Comparison of ENCODE assay signal across 10 cellular contexts in genomic region chr5:117077142-117077541, GRCh38.
DNase-seq lines count a peak whose midpoint lies in the region; ATAC-seq, FAIRE-seq and TF ChIP-seq lines count a peak whose summit lies in the region.
"Had no signal": no experiment of that assay in that cellular context is flagged by ENCODE, and none has a peak within 500 bp of the region (broad histone marks: within the 10 kb centered on the region; RNA-seq: fewer than 3 reads in every experiment).

No MANE protein-coding gene starts in this region.

- ATAC-seq in RWPE2 (ENCODE audit: low read depth) = no peak
- no peak for ATAC-seq in naive thymus-derived CD4-positive, alpha-beta T cell
- ATAC-seq: activated T-cell treated with anti-CD3 and anti-CD28 coated beads, Interleukin-2, amount 50 U/mL, for 4 hours had no signal

- H3K9me1 ChIP-seq in keratinocyte (ENCODE audit: control insufficient read depth, extremely low read depth, insufficient read depth, low read length) = no peaks in the 10 kb centered on the region

- POLR2A ChIA-PET in naive thymus-derived CD4-positive, alpha-beta T cell (lab: Charles Lee) = no interaction called here

- H3K27me3 ChIP-seq in RWPE2 (ENCODE audit: insufficient read depth, poor library complexity, severe bottlenecking) (peaks cover 11% of the 10 kb centered on the region), keratinocyte (ENCODE audit: control insufficient read depth, extremely low read depth, insufficient read depth, low read length) (no peaks in the 10 kb centered on the region), small intestine (ENCODE audit: control insufficient read depth in 2 of 2, insufficient read depth in 2 of 2, low read length in 2 of 2) (no peaks in the 10 kb centered on the region)
- no peaks in the 10 kb centered on the region for H3K27me3 ChIP-seq in naive thymus-derived CD4-positive, alpha-beta T cell (ENCODE audit: control insufficient read depth in 2 of 2, insufficient read depth in 2 of 2, low read length in 2 of 2)
- H3K27me3 ChIP-seq: colonic mucosa had no signal

- FAIRE-seq in keratinocyte (lab: Jason Lieb, UNC) (no peak), small intestine (lab: Jason Lieb, UNC) (no peak)

- H3K4me1 Mint-ChIP-seq in naive thymus-derived CD4-positive, alpha-beta T cell = no peaks in the 10 kb centered on the region

- no peaks in the 10 kb centered on the region for H3K27me3 Mint-ChIP-seq in naive thymus-derived CD4-positive, alpha-beta T cell

- DNase-seq in DMS114 treated with DMSO at 0.1 percent for 48 hours (lab: John Stamatoyannopoulos, UW; ENCODE audit: unreplicated experiment) (peak; percentile 2), GM20000 (ENCODE audit: low spot score) (peak; percentile 16), RWPE2 (ENCODE audit: low spot score) (no peak), keratinocyte (ENCODE audit: low read depth, low spot score) (no peak), small intestine (no peak), glomerular visceral epithelial cell (ENCODE audit: extremely low spot score) (no peak)
- DNase-seq in naive thymus-derived CD4-positive, alpha-beta T cell = no peak
- DNase-seq: activated T-cell treated with anti-CD3 and anti-CD28 coated beads, Interleukin-2, amount 50 U/mL, for 4 hours; colonic mucosa; NCI-H187 treated with DMSO at 0.1 percent for 48 hours had no signal

- H3K27ac Mint-ChIP-seq in naive thymus-derived CD4-positive, alpha-beta T cell = no peak overlapping the region

- intact Hi-C loops in naive thymus-derived CD4-positive, alpha-beta T cell (cut with micrococcal nuclease) = no loop called here

- CTCF ChIA-PET in naive thymus-derived CD4-positive, alpha-beta T cell (lab: Charles Lee) = no interaction called here

- 79 to 85% (median 83%) methylated on average over 2 of the region's 2 CpGs for WGBS in small intestine, 3 donors

- H3K27ac ChIP-seq in RWPE2 (ENCODE audit: poor library complexity, severe bottlenecking) = no peak overlapping the region
- H3K27ac ChIP-seq in keratinocyte (ENCODE audit: control insufficient read depth, insufficient read depth, low read length) = no peak overlapping the region
- H3K27ac ChIP-seq in naive thymus-derived CD4-positive, alpha-beta T cell (ENCODE audit: low read depth, low read length) = no peak overlapping the region
- no peak overlapping the region for H3K27ac ChIP-seq in small intestine (ENCODE audit: low read depth in 1 of 2, low read length in 1 of 2)
- H3K27ac ChIP-seq: colonic mucosa had no signal

- H3K4me3 ChIP-seq in RWPE2 (ENCODE audit: severe bottlenecking) (no peak overlapping the region), keratinocyte (ENCODE audit: control insufficient read depth in 2 of 3, extremely low read depth in 1 of 3, insufficient read depth in 2 of 3, low read depth in 1 of 3, low read length in 3 of 3) (no peak overlapping the region), small intestine (ENCODE audit: low read depth in 1 of 2, low read length in 2 of 2) (no peak overlapping the region)
- H3K4me3 ChIP-seq in naive thymus-derived CD4-positive, alpha-beta T cell (ENCODE audit: low read length) = no peak overlapping the region
- H3K4me3 ChIP-seq: colonic mucosa had no signal

- H3K36me3 ChIP-seq in RWPE2 (ENCODE audit: low read depth) (no peaks in the 10 kb centered on the region), keratinocyte (ENCODE audit: control insufficient read depth in 2 of 2, extremely low read depth in 1 of 2, insufficient read depth in 2 of 2, low read length in 2 of 2) (no peaks in the 10 kb centered on the region), small intestine (ENCODE audit: control insufficient read depth in 2 of 2, insufficient read depth in 2 of 2, low read length in 2 of 2) (no peaks in the 10 kb centered on the region)
- H3K36me3 ChIP-seq in naive thymus-derived CD4-positive, alpha-beta T cell (ENCODE audit: control insufficient read depth in 2 of 3, insufficient read depth in 3 of 3, low read length in 3 of 3) = no peaks in the 10 kb centered on the region
- H3K36me3 ChIP-seq: colonic mucosa had no signal

- H3K4me2 ChIP-seq in keratinocyte (ENCODE audit: control insufficient read depth, extremely low read depth, insufficient read depth, low read depth, low read length) = no peak overlapping the region

- H2AFZ ChIP-seq in keratinocyte (ENCODE audit: control insufficient read depth, low read length) = no peak overlapping the region

- H3K9ac ChIP-seq in keratinocyte (ENCODE audit: control insufficient read depth, extremely low read depth, insufficient read depth, low read length) = no peak overlapping the region

- H3K4me1 ChIP-seq in RWPE2 (ENCODE audit: insufficient read depth, poor library complexity, severe bottlenecking) (no peaks in the 10 kb centered on the region), keratinocyte (ENCODE audit: control insufficient read depth, extremely low read depth, insufficient read depth, low read length) (no peaks in the 10 kb centered on the region), small intestine (ENCODE audit: control insufficient read depth in 2 of 2, insufficient read depth in 1 of 2, low read depth in 1 of 2, low read length in 1 of 2) (no peaks in the 10 kb centered on the region)
- no peaks in the 10 kb centered on the region for H3K4me1 ChIP-seq in naive thymus-derived CD4-positive, alpha-beta T cell (ENCODE audit: control insufficient read depth in 2 of 2, insufficient read depth in 2 of 2, low read length in 2 of 2)
- H3K4me1 ChIP-seq: colonic mucosa had no signal

- H3K36me3 Mint-ChIP-seq in naive thymus-derived CD4-positive, alpha-beta T cell = no peaks in the 10 kb centered on the region

- no peak overlapping the region for H3K4me3 Mint-ChIP-seq in naive thymus-derived CD4-positive, alpha-beta T cell
- H3K4me3 Mint-ChIP-seq: activated T-cell treated with anti-CD3 and anti-CD28 coated beads, Interleukin-2, amount 50 U/mL, for 4 hours had no signal

- no peaks in the 10 kb centered on the region for H3K79me2 ChIP-seq in keratinocyte (ENCODE audit: control insufficient read depth, insufficient read depth, low read length)

- H4K20me1 ChIP-seq in keratinocyte (ENCODE audit: control insufficient read depth, extremely low read depth, insufficient read depth, low read length) = no peaks in the 10 kb centered on the region

- TF ChIP-seq CTCF in GM20000 (IDR thresholded peaks at IDR 0.05; ENCODE audit: extremely low read depth, missing control alignments) = no peak
- TF ChIP-seq CTCF in RWPE2 (IDR thresholded peaks at IDR 0.05; ENCODE audit: poor library complexity, severe bottlenecking) = peak; percentile 56
- TF ChIP-seq CTCF in keratinocyte (optimal IDR thresholded peaks at IDR 0.05 in 1 of 3, IDR thresholded peaks at IDR 0.05 in 1 of 3, conservative IDR thresholded peaks at IDR 0.05 in 1 of 3; ENCODE audit: extremely low read depth in 1 of 3, insufficient read depth in 2 of 3, low read length in 3 of 3) = peak in 2 of 3 experiments; percentile 42 to 57

- peaks cover 0 to 8% (median 0%) of the 10 kb centered on the region in 11 donors for H3K9me3 Mint-ChIP-seq in naive thymus-derived CD4-positive, alpha-beta T cell

- dilution Hi-C loops in keratinocyte (cut with MboI; ENCODE audit: extremely low pct_ligation_motif_present, low sequenced_read_pairs) = no loop called here

- H3K9me3 ChIP-seq in RWPE2 (ENCODE audit: severe bottlenecking) = no peaks in the 10 kb centered on the region
- no peaks in the 10 kb centered on the region for H3K9me3 ChIP-seq in keratinocyte (ENCODE audit: control insufficient read depth, low read depth, low read length)
- peaks cover 0 to 1% (median 0%) of the 10 kb centered on the region in 3 experiments for H3K9me3 ChIP-seq in naive thymus-derived CD4-positive, alpha-beta T cell (ENCODE audit: control insufficient read depth in 2 of 3, low read length in 3 of 3)
- H3K9me3 ChIP-seq in small intestine (ENCODE audit: control insufficient read depth, low read depth) = no peaks in the 10 kb centered on the region
- H3K9me3 ChIP-seq: colonic mucosa had no signal

Comparison
In these comparisons a context has a peak if more than half of its experiments do, and no peak if none do; other contexts are left out.
1. DNase-seq: peak in DMS114 treated with DMSO at 0.1 percent for 48 hours (single experiment) and GM20000 (single experiment); none in RWPE2 (single experiment), keratinocyte (single experiment), naive thymus-derived CD4-positive, alpha-beta T cell (0 of 9), small intestine (single experiment) and glomerular visceral epithelial cell (single experiment).